In the genomic region with DNA sequence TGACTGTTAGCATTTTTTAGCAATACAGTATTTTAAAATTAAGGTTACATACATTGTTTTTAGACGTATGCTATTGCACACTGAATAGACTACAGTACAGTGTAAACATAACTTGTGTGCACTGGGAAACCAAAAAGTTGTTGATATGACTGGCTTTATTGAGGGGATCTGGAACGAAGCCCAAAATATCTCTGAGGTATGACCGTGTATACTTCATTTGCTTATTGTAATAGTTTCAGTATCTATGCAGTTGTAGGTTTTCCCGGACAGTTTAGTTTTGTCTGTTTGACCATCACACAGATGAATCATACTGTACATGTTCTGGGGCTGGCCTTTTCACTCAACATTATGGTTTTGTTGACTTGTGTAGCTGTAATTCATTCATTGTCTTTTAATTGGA, we compare ENCODE assay signal across 11 cellular contexts. TPM values are rescaled to one million over a fixed set of nuclear protein-coding genes. Genes with fewer than 3 reads are reported as not detected.
DNase-seq lines count a peak whose midpoint lies in the region; ATAC-seq lines count a peak whose summit lies in the region.
"Had no signal": no experiment of that assay in that cellular context is flagged by ENCODE, and none has a peak within 500 bp of the region (broad histone marks: within the 10 kb centered on the region; RNA-seq: fewer than 3 reads in every experiment).

No MANE protein-coding gene starts in this region.

- DNase-seq in activated CD4-positive, alpha-beta T cell treated with anti-CD3 and anti-CD28 coated beads for 36 hours: no peak
- DNase-seq in activated CD4-positive, alpha-beta T cell treated with anti-CD3 and anti-CD28 coated beads, Interleukin-2, amount 50 U/mL, for 4 hours: no peak
- peak; percentile 52 for DNase-seq in RPMI8226
- DNase-seq in stimulated activated naive B cell treated with anti-CD40 and anti-IgM and Interleukin-4, amounts not matched to agents 10 μg/mL and 1 μg/mL and 100 μg/mL, for 72 hours: no peak
- no peak for DNase-seq in dermis blood vessel endothelial cell
- no peak for DNase-seq in amniotic stem cell (lab: John Stamatoyannopoulos, UW)
- DNase-seq in SHP77 (lab: John Stamatoyannopoulos, UW): no peak
- DNase-seq: anterior cingulate cortex, NCI-H1105 had no signal

- no peak overlapping the region for H3K27ac Mint-ChIP-seq in activated CD4-positive, alpha-beta T cell treated with anti-CD3 and anti-CD28 coated beads for 36 hours
- no peak overlapping the region for H3K27ac Mint-ChIP-seq in stimulated activated naive B cell treated with anti-CD40 and anti-IgM and Interleukin-4, amounts not matched to agents 10 μg/mL and 1 μg/mL and 100 μg/mL, for 72 hours

- ATAC-seq in activated CD4-positive, alpha-beta T cell treated with anti-CD3 and anti-CD28 coated beads for 36 hours: peak; percentile 57
- ATAC-seq in HG02884 (IDR thresholded peaks at IDR 0.05; ENCODE audit: unreplicated experiment): peak; percentile 63
- ATAC-seq in stimulated activated naive B cell treated with anti-CD40 and anti-IgM and Interleukin-4, amounts not matched to agents 10 μg/mL and 1 μg/mL and 100 μg/mL, for 72 hours (replicated peaks): peak; percentile 69 to 86

- H3K36me3 Mint-ChIP-seq in activated CD4-positive, alpha-beta T cell treated with anti-CD3 and anti-CD28 coated beads for 36 hours (ENCODE audit: low read depth): no peaks in the 10 kb centered on the region
- no peaks in the 10 kb centered on the region for H3K36me3 Mint-ChIP-seq in stimulated activated naive B cell treated with anti-CD40 and anti-IgM and Interleukin-4, amounts not matched to agents 10 μg/mL and 1 μg/mL and 100 μg/mL, for 72 hours

- intact Hi-C loops in activated CD4-positive, alpha-beta T cell treated with anti-CD3 and anti-CD28 coated beads for 36 hours (cut with DNase I, micrococcal nuclease): no loop called here

- H3K9me3 Mint-ChIP-seq in activated CD4-positive, alpha-beta T cell treated with anti-CD3 and anti-CD28 coated beads for 36 hours (ENCODE audit: low read depth): no peaks in the 10 kb centered on the region
- H3K9me3 Mint-ChIP-seq in stimulated activated naive B cell treated with anti-CD40 and anti-IgM and Interleukin-4, amounts not matched to agents 10 μg/mL and 1 μg/mL and 100 μg/mL, for 72 hours: no peaks in the 10 kb centered on the region

- POLR2A ChIA-PET in activated CD4-positive, alpha-beta T cell treated with anti-CD3 and anti-CD28 coated beads for 36 hours (lab: Charles Lee): no interaction called here

- H3K4me3 Mint-ChIP-seq in activated CD4-positive, alpha-beta T cell treated with anti-CD3 and anti-CD28 coated beads for 36 hours: no peak overlapping the region
- H3K4me3 Mint-ChIP-seq in stimulated activated naive B cell treated with anti-CD40 and anti-IgM and Interleukin-4, amounts not matched to agents 10 μg/mL and 1 μg/mL and 100 μg/mL, for 72 hours: no peak overlapping the region

- H3K4me1 Mint-ChIP-seq in activated CD4-positive, alpha-beta T cell treated with anti-CD3 and anti-CD28 coated beads for 36 hours: peaks cover 20% of the 10 kb centered on the region
- no peaks in the 10 kb centered on the region for H3K4me1 Mint-ChIP-seq in stimulated activated naive B cell treated with anti-CD40 and anti-IgM and Interleukin-4, amounts not matched to agents 10 μg/mL and 1 μg/mL and 100 μg/mL, for 72 hours

- no peaks in the 10 kb centered on the region for H3K27me3 Mint-ChIP-seq in activated CD4-positive, alpha-beta T cell treated with anti-CD3 and anti-CD28 coated beads for 36 hours
- peaks cover 4 to 5% of the 10 kb centered on the region in 2 donors for H3K27me3 Mint-ChIP-seq in stimulated activated naive B cell treated with anti-CD40 and anti-IgM and Interleukin-4, amounts not matched to agents 10 μg/mL and 1 μg/mL and 100 μg/mL, for 72 hours

- CTCF ChIA-PET in activated CD4-positive, alpha-beta T cell treated with anti-CD3 and anti-CD28 coated beads for 36 hours (lab: Charles Lee): no interaction called here

RNA-seq across cellular contexts. Expression of a gene that starts 6.9 kb away (rescaled TPM):
- 1 to 10 TPM; 1.9 to 2.4 TPM for total RNA-seq in activated CD4-positive, alpha-beta T cell treated with anti-CD3 and anti-CD28 coated beads for 36 hours
- 3.6 and 4.9 TPM in 2 replicates for total RNA-seq in dermis blood vessel endothelial cell

RNA-seq across cellular contexts. Expression of a gene that starts 11.3 kb away (rescaled TPM):
- total RNA-seq in activated CD4-positive, alpha-beta T cell treated with anti-CD3 and anti-CD28 coated beads for 36 hours: 10 to 100 TPM; 50.1 to 60.4 TPM
- total RNA-seq in dermis blood vessel endothelial cell: 45.9 and 58.9 TPM in 2 replicates

RNA-seq across cellular contexts. Expression of a gene that starts 18.7 kb away (rescaled TPM):
- 1 to 10 TPM in 1 of 2 experiments, under 1 TPM in 1; 0.96 to 1.5 TPM for total RNA-seq in activated CD4-positive, alpha-beta T cell treated with anti-CD3 and anti-CD28 coated beads for 36 hours
- not detected in 2 replicates for total RNA-seq in dermis blood vessel endothelial cell
- total RNA-seq: pulmonary artery endothelial cell had no signal

RNA-seq across cellular contexts. Expression of a gene that starts 30.0 kb away (rescaled TPM):
- under 1 TPM; 0.19 to 0.27 TPM for total RNA-seq in activated CD4-positive, alpha-beta T cell treated with anti-CD3 and anti-CD28 coated beads for 36 hours
- 0.05 and 0.17 TPM in 2 replicates for total RNA-seq in dermis blood vessel endothelial cell

RNA-seq across cellular contexts. Expression of a gene that starts 37.1 kb away (rescaled TPM):
- under 1 TPM; 0.69 to 0.96 TPM for total RNA-seq in activated CD4-positive, alpha-beta T cell treated with anti-CD3 and anti-CD28 coated beads for 36 hours
- 1.6 and 2.0 TPM in 2 replicates for total RNA-seq in dermis blood vessel endothelial cell
